In the genomic region with DNA sequence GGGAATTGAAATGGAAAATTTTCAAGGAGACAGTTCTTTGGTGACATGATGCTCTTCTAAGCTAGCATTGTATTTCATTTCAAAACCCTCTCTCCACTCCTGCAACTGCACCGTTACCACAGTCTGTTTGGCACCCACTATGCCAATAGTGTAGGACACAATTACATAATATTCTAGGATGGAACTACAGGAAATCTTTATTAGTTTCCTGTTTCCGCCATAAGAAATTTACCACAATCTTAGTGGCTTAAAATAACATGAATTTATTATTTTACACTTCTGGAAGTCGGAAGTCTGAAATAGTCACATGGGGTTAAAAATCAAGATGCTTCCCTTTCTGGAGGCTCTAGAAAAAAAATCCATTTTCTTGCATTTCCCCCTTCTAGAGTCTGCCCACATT, we compare ENCODE assay signal across 20 cellular contexts.
"Had no signal": no experiment of that assay in that cellular context is flagged by ENCODE, and none has a peak within 500 bp of the region (broad histone marks: within the 10 kb centered on the region; RNA-seq: fewer than 3 reads in every experiment).

No MANE protein-coding gene starts in this region.

- H3K27ac ChIP-seq: esophagus squamous epithelium, gastroesophageal sphincter, left lung, suprapubic skin, tibial artery, upper lobe of left lung, uterus had no signal

- H3K36me3 Mint-ChIP-seq: immature natural killer cell; naive thymus-derived CD4-positive, alpha-beta T cell; stimulated activated effector memory CD8-positive, alpha-beta T cell treated with anti-CD3 and anti-CD28 coated beads, Interleukin-12 subunit alpha, Interleukin-12 subunit beta, amount 100 ng/mL, for 72 hours had no signal

- H3K27me3 Mint-ChIP-seq: effector memory CD8-positive, alpha-beta T cell; naive thymus-derived CD4-positive, alpha-beta T cell had no signal

- H3K4me1 Mint-ChIP-seq: immature natural killer cell; naive thymus-derived CD4-positive, alpha-beta T cell; neural crest cell; stimulated activated effector memory CD8-positive, alpha-beta T cell treated with anti-CD3 and anti-CD28 coated beads, Interleukin-12 subunit alpha, Interleukin-12 subunit beta, amount 100 ng/mL, for 72 hours had no signal

- H3K36me3 ChIP-seq: esophagus squamous epithelium, gastroesophageal sphincter, left lung, suprapubic skin, tibial artery, upper lobe of left lung, uterus had no signal

- H3K4me3 Mint-ChIP-seq: effector memory CD8-positive, alpha-beta T cell; immature natural killer cell; naive thymus-derived CD4-positive, alpha-beta T cell; neural crest cell; stimulated activated effector memory CD8-positive, alpha-beta T cell treated with anti-CD3 and anti-CD28 coated beads, Interleukin-12 subunit alpha, Interleukin-12 subunit beta, amount 100 ng/mL, for 72 hours had no signal

- DNase-seq: effector memory CD8-positive, alpha-beta T cell; esophagus squamous epithelium; foreskin fibroblast; glutamatergic neuron; immature natural killer cell; left lung; mesendoderm; naive thymus-derived CD4-positive, alpha-beta T cell; posterior cingulate gyrus; stimulated activated CD4-positive, alpha-beta T cell treated with anti-CD3 and anti-CD28 coated beads, Interleukin-4, amount 100 ng/mL, for 1 hour; stimulated activated CD8-positive, alpha-beta memory T cell treated with anti-CD3 and anti-CD28 coated beads, Interleukin-4, amount 100 ng/mL, for 48 hours; stimulated activated naive CD8-positive, alpha-beta T cell treated with anti-CD3 and anti-CD28 coated beads, Interleukin-15, Interleukin-2, amounts not matched to agents 100 U/mL and 50 U/mL, for 24 hours; tibial artery; uterus had no signal

- H3K4me3 ChIP-seq: esophagus squamous epithelium, gastroesophageal sphincter, left lung, lung, suprapubic skin, tibial artery, upper lobe of left lung, uterus had no signal

- ATAC-seq: effector memory CD8-positive, alpha-beta T cell; gastroesophageal sphincter; left lung; naive thymus-derived CD4-positive, alpha-beta T cell; stimulated activated effector memory CD8-positive, alpha-beta T cell treated with anti-CD3 and anti-CD28 coated beads, Interleukin-12 subunit alpha, Interleukin-12 subunit beta, amount 100 ng/mL, for 72 hours; stimulated activated naive CD8-positive, alpha-beta T cell treated with anti-CD3 and anti-CD28 coated beads, Interleukin-15, Interleukin-2, amounts not matched to agents 100 U/mL and 50 U/mL, for 24 hours had no signal

- H3K27me3 ChIP-seq: esophagus squamous epithelium, gastroesophageal sphincter, left lung, suprapubic skin, tibial artery, upper lobe of left lung, uterus had no signal

- H3K9me3 ChIP-seq: esophagus squamous epithelium, gastroesophageal sphincter, suprapubic skin, tibial artery, upper lobe of left lung, uterus had no signal

- H3K27ac Mint-ChIP-seq: effector memory CD8-positive, alpha-beta T cell; immature natural killer cell; stimulated activated effector memory CD8-positive, alpha-beta T cell treated with anti-CD3 and anti-CD28 coated beads, Interleukin-12 subunit alpha, Interleukin-12 subunit beta, amount 100 ng/mL, for 72 hours had no signal

- H3K4me1 ChIP-seq: esophagus squamous epithelium, gastroesophageal sphincter, left lung, suprapubic skin, tibial artery, upper lobe of left lung, uterus had no signal

- H3K9me3 Mint-ChIP-seq: effector memory CD8-positive, alpha-beta T cell had no signal
